19 cellular contexts compared by ENCODE assay signal in genomic region chr22:49676783-49677494, GRCh38.
DNase-seq lines count a peak whose midpoint lies in the region; ATAC-seq and TF ChIP-seq lines count a peak whose summit lies in the region.
"Had no signal": no experiment of that assay in that cellular context is flagged by ENCODE, and none has a peak within 500 bp of the region (broad histone marks: within the 10 kb centered on the region; RNA-seq: fewer than 3 reads in every experiment).

No MANE protein-coding gene starts in this region.

- no peaks in the 10 kb centered on the region for H4K20me1 ChIP-seq in PC-3 (ENCODE audit: low read length)

- H3K9me3 ChIP-seq in CD8-positive, alpha-beta T cell (ENCODE audit: low read length) = no peaks in the 10 kb centered on the region
- no peaks in the 10 kb centered on the region for H3K9me3 ChIP-seq in naive thymus-derived CD4-positive, alpha-beta T cell (ENCODE audit: control insufficient read depth in 2 of 3, low read length in 3 of 3)
- H3K9me3 ChIP-seq in spleen = no peaks in the 10 kb centered on the region
- H3K9me3 ChIP-seq in PC-3 (ENCODE audit: low read length) = no peaks in the 10 kb centered on the region

- H3K4me3 Mint-ChIP-seq in CD8-positive, alpha-beta T cell = no peak overlapping the region
- no peak overlapping the region for H3K4me3 Mint-ChIP-seq in central memory CD8-positive, alpha-beta T cell
- H3K4me3 Mint-ChIP-seq in naive thymus-derived CD4-positive, alpha-beta T cell = no peak overlapping the region
- H3K4me3 Mint-ChIP-seq: CD14-positive monocyte had no signal

- H3K9ac ChIP-seq in PC-3 (ENCODE audit: low read length) = no peak overlapping the region
- H3K9ac ChIP-seq: GM23248 had no signal

- WGBS in spleen, 5 donors = 75 to 85% (median 78%) methylated on average over 9 of the region's 9 CpGs

- peaks cover 4% of the 10 kb centered on the region for H3K4me1 ChIP-seq in CD8-positive, alpha-beta T cell (ENCODE audit: insufficient read depth, low read length)
- H3K4me1 ChIP-seq in naive thymus-derived CD4-positive, alpha-beta T cell (ENCODE audit: control insufficient read depth in 2 of 2, insufficient read depth in 2 of 2, low read length in 2 of 2) = peaks cover 0 to 6% of the 10 kb centered on the region in 2 donors
- H3K4me1 ChIP-seq in spleen = no peaks in the 10 kb centered on the region
- no peaks in the 10 kb centered on the region for H3K4me1 ChIP-seq in PC-3 (ENCODE audit: insufficient read depth, low read length)

- no TSS peak for BruUV-seq in PC-3 (replicated peaks; lab: Mats Ljungman, UMichigan)

- H3K27me3 ChIP-seq in CD8-positive, alpha-beta T cell (ENCODE audit: insufficient read depth, low read length) = no peaks in the 10 kb centered on the region
- no peaks in the 10 kb centered on the region for H3K27me3 ChIP-seq in naive thymus-derived CD4-positive, alpha-beta T cell (ENCODE audit: control insufficient read depth in 2 of 2, insufficient read depth in 2 of 2, low read length in 2 of 2)
- H3K27me3 ChIP-seq in spleen (replicated peaks in 1 of 7) = peaks cover 0 to 41% (median 14%) of the 10 kb centered on the region in 7 donors
- peaks cover 62% of the 10 kb centered on the region for H3K27me3 ChIP-seq in PC-3 (ENCODE audit: low read length)

- no peak overlapping the region for H3K4me3 ChIP-seq in CD8-positive, alpha-beta T cell (ENCODE audit: low read depth, low read length)
- H3K4me3 ChIP-seq in naive thymus-derived CD4-positive, alpha-beta T cell (ENCODE audit: low read length) = no peak overlapping the region
- H3K4me3 ChIP-seq in spleen = no peak overlapping the region
- H3K4me3 ChIP-seq in PC-3 (ENCODE audit: low read length) = no peak overlapping the region
- H3K4me3 ChIP-seq: GM23248 had no signal

- H3K27ac ChIP-seq in CD8-positive, alpha-beta T cell (ENCODE audit: low read depth, low read length) = no peak overlapping the region
- H3K27ac ChIP-seq in naive thymus-derived CD4-positive, alpha-beta T cell (ENCODE audit: low read depth, low read length) = no peak overlapping the region
- H3K27ac ChIP-seq in spleen (no peak overlapping the region), PC-3 (ENCODE audit: low read length) (no peak overlapping the region)
- H3K27ac ChIP-seq: GM23248 had no signal

- no peak for TF ChIP-seq CTCF in CD8-positive, alpha-beta T cell (IDR thresholded peaks at IDR 0.05)
- TF ChIP-seq CTCF in spleen (IDR thresholded peaks at IDR 0.05 in 8 of 11, conservative IDR thresholded peaks at IDR 0.05 in 3 of 11) (no peak), PC-3 (conservative IDR thresholded peaks at IDR 0.05; ENCODE audit: low read depth, low read length) (no peak)

- H3K27ac Mint-ChIP-seq in CD8-positive, alpha-beta T cell = peak overlapping the region; percentile 49
- H3K27ac Mint-ChIP-seq in central memory CD8-positive, alpha-beta T cell (ENCODE audit: low read depth) = peak overlapping the region; percentile 23
- H3K27ac Mint-ChIP-seq in naive thymus-derived CD4-positive, alpha-beta T cell = peak overlapping the region in 5 of 9 donors; percentile 49 to 76 (median 67)

- no peak overlapping the region for H2AFZ ChIP-seq in PC-3 (ENCODE audit: low read length)
- H2AFZ ChIP-seq: GM23248 had no signal

- POLR2A ChIA-PET in CD8-positive, alpha-beta T cell (lab: Charles Lee) = no interaction called here
- POLR2A ChIA-PET in naive thymus-derived CD4-positive, alpha-beta T cell (lab: Charles Lee) = interaction anchor here (1.4 kb wide), 1 partner anchor 89 kb away, joined by 3 read pairs; no protein-coding TSS in a partner anchor
- POLR2A ChIA-PET in PC-3 (lab: Charles Lee; ENCODE audit: unreplicated experiment) = no interaction called here

- TF ChIP-seq POLR2A in spleen (IDR thresholded peaks at IDR 0.05) = no peak

- H3K9me3 Mint-ChIP-seq in CD8-positive, alpha-beta T cell = no peaks in the 10 kb centered on the region
- no peaks in the 10 kb centered on the region for H3K9me3 Mint-ChIP-seq in central memory CD8-positive, alpha-beta T cell
- H3K9me3 Mint-ChIP-seq in naive thymus-derived CD4-positive, alpha-beta T cell = no peaks in the 10 kb centered on the region

- DNase-seq in CD8-positive, alpha-beta T cell = peak in 2 of 7 experiments; percentile 8 to 40
- no peak for DNase-seq in central memory CD8-positive, alpha-beta T cell (ENCODE audit: low spot score in 2 of 2)
- DNase-seq in naive thymus-derived CD4-positive, alpha-beta T cell = peak in 1 of 9 donors; percentile 4
- peak; percentile 42 for DNase-seq in spleen
- DNase-seq in GM19240 (ENCODE audit: insufficient read length, low spot score) = no peak
- no peak for DNase-seq in PC-3
- DNase-seq: ACHN, AML-193, DMS53, GM23248, NCI-H1105, NCI-H1694 treated with DMSO at 0.1 percent for 48 hours, NCI-H2107, NCI-H2227 treated with DMSO at 0.1 percent for 48 hours, NCI-H524, SIG-M5 had no signal

- CTCF ChIA-PET in CD8-positive, alpha-beta T cell (lab: Charles Lee) = no interaction called here
- CTCF ChIA-PET in naive thymus-derived CD4-positive, alpha-beta T cell (lab: Charles Lee) = no interaction called here
- CTCF ChIA-PET in PC-3 (lab: Charles Lee) = no interaction called here

- ATAC-seq in CD8-positive, alpha-beta T cell = no peak
- no peak for ATAC-seq in central memory CD8-positive, alpha-beta T cell (replicated peaks; ENCODE audit: extremely low read depth, poor library complexity, severe bottlenecking)
- ATAC-seq in naive thymus-derived CD4-positive, alpha-beta T cell = no peak
- ATAC-seq in GM21576 (IDR thresholded peaks at IDR 0.05; ENCODE audit: unreplicated experiment) (no peak), GM21381 (IDR thresholded peaks at IDR 0.05; ENCODE audit: unreplicated experiment) (no peak), PC-3 (no peak)

- intact Hi-C loops in CD8-positive, alpha-beta T cell (cut with DNase I, micrococcal nuclease) = no loop called here
- intact Hi-C loops in naive thymus-derived CD4-positive, alpha-beta T cell (cut with micrococcal nuclease) = no loop called here
- intact Hi-C loops in spleen (cut with DNase I; ENCODE audit: low total_unique reads) (no loop called here), PC-3 (cut with micrococcal nuclease) (no loop called here)

- H3K36me3 Mint-ChIP-seq in CD8-positive, alpha-beta T cell = no peaks in the 10 kb centered on the region
- H3K36me3 Mint-ChIP-seq in central memory CD8-positive, alpha-beta T cell (ENCODE audit: insufficient read depth) = no peaks in the 10 kb centered on the region
- H3K36me3 Mint-ChIP-seq in naive thymus-derived CD4-positive, alpha-beta T cell = no peaks in the 10 kb centered on the region
- H3K36me3 Mint-ChIP-seq: CD14-positive monocyte had no signal

- no peak overlapping the region for H3K4me2 ChIP-seq in PC-3 (ENCODE audit: low read length)

- H3K9me2 ChIP-seq in PC-3 (replicated peaks; ENCODE audit: low read length) = no peaks in the 10 kb centered on the region

- H3K4me1 Mint-ChIP-seq in CD8-positive, alpha-beta T cell (ENCODE audit: low read depth) = peaks cover 7% of the 10 kb centered on the region
- peaks cover 6% of the 10 kb centered on the region for H3K4me1 Mint-ChIP-seq in central memory CD8-positive, alpha-beta T cell
- peaks cover 0 to 16% (median 13%) of the 10 kb centered on the region in 7 donors for H3K4me1 Mint-ChIP-seq in naive thymus-derived CD4-positive, alpha-beta T cell

- H3K79me2 ChIP-seq in PC-3 (ENCODE audit: low read length) = no peaks in the 10 kb centered on the region

- no peaks in the 10 kb centered on the region for H3K36me3 ChIP-seq in CD8-positive, alpha-beta T cell (ENCODE audit: insufficient read depth, low read length)
- H3K36me3 ChIP-seq in naive thymus-derived CD4-positive, alpha-beta T cell (ENCODE audit: control insufficient read depth in 2 of 3, insufficient read depth in 3 of 3, low read length in 3 of 3) = no peaks in the 10 kb centered on the region
- H3K36me3 ChIP-seq in spleen = no peaks in the 10 kb centered on the region
- no peaks in the 10 kb centered on the region for H3K36me3 ChIP-seq in PC-3 (ENCODE audit: low read depth, low read length)

- no peaks in the 10 kb centered on the region for H3F3A ChIP-seq in PC-3 (ENCODE audit: low read length, unreplicated experiment)

- peaks cover 4% of the 10 kb centered on the region for H3K27me3 Mint-ChIP-seq in CD8-positive, alpha-beta T cell (ENCODE audit: low read depth)
- H3K27me3 Mint-ChIP-seq in central memory CD8-positive, alpha-beta T cell = peaks cover 33% of the 10 kb centered on the region
- H3K27me3 Mint-ChIP-seq in naive thymus-derived CD4-positive, alpha-beta T cell = peaks cover 0 to 41% (median under 1%) of the 10 kb centered on the region in 5 donors
